ENCODE assay signal across 12 cellular contexts in genomic region chr3:24830230-24831152, GRCh38.
DNase-seq lines count a peak whose midpoint lies in the region; ATAC-seq and TF ChIP-seq lines count a peak whose summit lies in the region.
"Had no signal": no experiment of that assay in that cellular context is flagged by ENCODE, and none has a peak within 500 bp of the region (broad histone marks: within the 10 kb centered on the region; RNA-seq: fewer than 3 reads in every experiment).

No MANE protein-coding gene starts in this region.

- peaks cover 0 to 13% of the 10 kb centered on the region in 2 donors for H3K9me3 Mint-ChIP-seq in stimulated activated naive CD8-positive, alpha-beta T cell treated with anti-CD3 and anti-CD28 coated beads, Interleukin-15, amount 100 ng/mL, for 72 hours
- no peaks in the 10 kb centered on the region for H3K9me3 Mint-ChIP-seq in neural crest cell
- peaks cover 0 to 18% (median 4%) of the 10 kb centered on the region in 9 donors for H3K9me3 Mint-ChIP-seq in naive thymus-derived CD8-positive, alpha-beta T cell
- peaks cover 3% of the 10 kb centered on the region for H3K9me3 Mint-ChIP-seq in stimulated activated memory B cell treated with anti-CD40 and anti-IgM and Interleukin-4, amounts not matched to agents 10 μg/mL and 1 μg/mL and 100 μg/mL, for 72 hours
- H3K9me3 Mint-ChIP-seq: stimulated activated naive CD8-positive, alpha-beta T cell treated with anti-CD3 and anti-CD28 coated beads, Interleukin-15, Interleukin-2, amounts not matched to agents 100 ng/mL and 50 ng/mL, for 24 hours had no signal

- no peak overlapping the region for H3K27ac ChIP-seq in esophagus squamous epithelium

- H3K4me1 ChIP-seq in esophagus squamous epithelium: peaks cover 3 to 22% (median 5%) of the 10 kb centered on the region in 3 donors

- H3K27me3 ChIP-seq in esophagus squamous epithelium: peaks cover 0 to 54% (median 0%) of the 10 kb centered on the region in 4 donors

- H3K27me3 Mint-ChIP-seq in stimulated activated naive CD8-positive, alpha-beta T cell treated with anti-CD3 and anti-CD28 coated beads, Interleukin-15, amount 100 ng/mL, for 72 hours: peaks cover 44% of the 10 kb centered on the region
- H3K27me3 Mint-ChIP-seq in neural crest cell (ENCODE audit: low read depth): peaks cover 61% of the 10 kb centered on the region
- peaks cover 9 to 42% (median 40%) of the 10 kb centered on the region in 5 donors for H3K27me3 Mint-ChIP-seq in naive thymus-derived CD8-positive, alpha-beta T cell
- peaks cover 47% of the 10 kb centered on the region for H3K27me3 Mint-ChIP-seq in stimulated activated memory B cell treated with anti-CD40 and anti-IgM and Interleukin-4, amounts not matched to agents 10 μg/mL and 1 μg/mL and 100 μg/mL, for 72 hours

- WGBS in esophagus squamous epithelium, 2 donors: 15 to 41% methylated on average over 14 to 31 of the region's 35 CpGs

- H3K4me3 ChIP-seq in esophagus squamous epithelium: peak overlapping the region in 3 of 4 donors; percentile 51 to 72 (median 55)

- no peak for TF ChIP-seq POLR2A in esophagus squamous epithelium (IDR thresholded peaks at IDR 0.05)

- intact Hi-C loops in esophagus squamous epithelium (cut with DNase I): no loop called here

- no peak overlapping the region for H3K27ac Mint-ChIP-seq in stimulated activated naive CD8-positive, alpha-beta T cell treated with anti-CD3 and anti-CD28 coated beads, Interleukin-15, amount 100 ng/mL, for 72 hours
- no peak overlapping the region for H3K27ac Mint-ChIP-seq in neural crest cell (ENCODE audit: unreplicated experiment)
- H3K27ac Mint-ChIP-seq in naive thymus-derived CD8-positive, alpha-beta T cell: no peak overlapping the region
- no peak overlapping the region for H3K27ac Mint-ChIP-seq in stimulated activated memory B cell treated with anti-CD40 and anti-IgM and Interleukin-4, amounts not matched to agents 10 μg/mL and 1 μg/mL and 100 μg/mL, for 72 hours
- H3K27ac Mint-ChIP-seq: naive thymus-derived CD4-positive, alpha-beta T cell; stimulated activated naive CD8-positive, alpha-beta T cell treated with anti-CD3 and anti-CD28 coated beads, Interleukin-15, Interleukin-2, amounts not matched to agents 100 ng/mL and 50 ng/mL, for 24 hours had no signal

- no peak for DNase-seq in stimulated activated naive CD8-positive, alpha-beta T cell treated with anti-CD3 and anti-CD28 coated beads, Interleukin-15, Interleukin-2, amounts not matched to agents 100 U/mL and 50 U/mL, for 24 hours
- DNase-seq in stimulated activated naive CD8-positive, alpha-beta T cell treated with anti-CD3 and anti-CD28 coated beads, Interleukin-15, amount 100 ng/mL, for 72 hours: no peak
- DNase-seq in esophagus squamous epithelium (lab: John Stamatoyannopoulos, UW) (no peak), neural crest cell (ENCODE audit: low read depth, low spot score) (peak; percentile 19)
- no peak for DNase-seq in naive thymus-derived CD8-positive, alpha-beta T cell
- DNase-seq in activated CD4-positive, CD25-positive, alpha-beta regulatory T cell treated with anti-CD3 and anti-CD28 coated beads, Interleukin-2, amount 50 U/mL, for 72 hours: no peak
- DNase-seq: activated CD4-positive, alpha-beta T cell treated with anti-CD3 and anti-CD28 coated beads for 4 hours; naive thymus-derived CD4-positive, alpha-beta T cell; NK-92 treated with Interleukin-12 subunit alpha and Interleukin-12 subunit beta, amount 100 ng/mL, for 24 hours had no signal

- peaks cover 6% of the 10 kb centered on the region for H3K4me1 Mint-ChIP-seq in stimulated activated naive CD8-positive, alpha-beta T cell treated with anti-CD3 and anti-CD28 coated beads, Interleukin-15, amount 100 ng/mL, for 72 hours
- H3K4me1 Mint-ChIP-seq in neural crest cell: peaks cover 10% of the 10 kb centered on the region
- H3K4me1 Mint-ChIP-seq in naive thymus-derived CD8-positive, alpha-beta T cell: peaks cover 0 to 2% (median under 1%) of the 10 kb centered on the region in 4 donors
- no peaks in the 10 kb centered on the region for H3K4me1 Mint-ChIP-seq in stimulated activated memory B cell treated with anti-CD40 and anti-IgM and Interleukin-4, amounts not matched to agents 10 μg/mL and 1 μg/mL and 100 μg/mL, for 72 hours

- no peaks in the 10 kb centered on the region for H3K36me3 ChIP-seq in esophagus squamous epithelium

- H3K36me3 Mint-ChIP-seq in neural crest cell (ENCODE audit: low read depth): no peaks in the 10 kb centered on the region
- peaks cover 0 to 4% (median 0%) of the 10 kb centered on the region in 3 donors for H3K36me3 Mint-ChIP-seq in naive thymus-derived CD8-positive, alpha-beta T cell
- H3K36me3 Mint-ChIP-seq in stimulated activated memory B cell treated with anti-CD40 and anti-IgM and Interleukin-4, amounts not matched to agents 10 μg/mL and 1 μg/mL and 100 μg/mL, for 72 hours: no peaks in the 10 kb centered on the region

- TF ChIP-seq CTCF in esophagus squamous epithelium (IDR thresholded peaks at IDR 0.05) (no peak), neural crest cell (conservative IDR thresholded peaks at IDR 0.05) (no peak)

- peak; percentile 9 for ATAC-seq in stimulated activated naive CD8-positive, alpha-beta T cell treated with anti-CD3 and anti-CD28 coated beads, Interleukin-15, Interleukin-2, amounts not matched to agents 100 U/mL and 50 U/mL, for 24 hours
- ATAC-seq in stimulated activated naive CD8-positive, alpha-beta T cell treated with anti-CD3 and anti-CD28 coated beads, Interleukin-15, amount 100 ng/mL, for 72 hours: no peak
- ATAC-seq in naive thymus-derived CD8-positive, alpha-beta T cell: no peak
- ATAC-seq in stimulated activated memory B cell treated with anti-CD40 and anti-IgM and Interleukin-4, amounts not matched to agents 10 μg/mL and 1 μg/mL and 100 μg/mL, for 72 hours: no peak
- no peak for ATAC-seq in HG03469 (IDR thresholded peaks at IDR 0.05; ENCODE audit: unreplicated experiment)
- ATAC-seq: naive thymus-derived CD4-positive, alpha-beta T cell had no signal

- H3K9me3 ChIP-seq in esophagus squamous epithelium: no peaks in the 10 kb centered on the region

- POLR2A ChIA-PET in naive thymus-derived CD8-positive, alpha-beta T cell (lab: Charles Lee): no interaction called here

- no peak overlapping the region for H3K4me3 Mint-ChIP-seq in stimulated activated naive CD8-positive, alpha-beta T cell treated with anti-CD3 and anti-CD28 coated beads, Interleukin-15, amount 100 ng/mL, for 72 hours
- H3K4me3 Mint-ChIP-seq in neural crest cell: peak overlapping the region; percentile 91
- H3K4me3 Mint-ChIP-seq in naive thymus-derived CD8-positive, alpha-beta T cell: no peak overlapping the region
- H3K4me3 Mint-ChIP-seq in stimulated activated memory B cell treated with anti-CD40 and anti-IgM and Interleukin-4, amounts not matched to agents 10 μg/mL and 1 μg/mL and 100 μg/mL, for 72 hours: no peak overlapping the region
- H3K4me3 Mint-ChIP-seq: stimulated activated naive CD8-positive, alpha-beta T cell treated with anti-CD3 and anti-CD28 coated beads, Interleukin-15, Interleukin-2, amounts not matched to agents 100 ng/mL and 50 ng/mL, for 24 hours had no signal
